In genomic region chr1:154403300-154403943, GRCh38 we compare ENCODE assay signal across 11 cellular contexts. TPM values are rescaled to one million over a fixed set of nuclear protein-coding genes. Genes with fewer than 3 reads are reported as not detected.
DNase-seq lines count a peak whose midpoint lies in the region; ATAC-seq lines count a peak whose summit lies in the region.
"Had no signal": no experiment of that assay in that cellular context is flagged by ENCODE, and none has a peak within 500 bp of the region (broad histone marks: within the 10 kb centered on the region; RNA-seq: fewer than 3 reads in every experiment).

No MANE protein-coding gene starts in this region.

- DNase-seq in GF-D8 (lab: John Stamatoyannopoulos, UW) (peak; percentile 99), NOMO-1 (lab: John Stamatoyannopoulos, UW; ENCODE audit: unreplicated experiment in 2 of 2) (peak; percentile 64 to 74), sciatic nerve (ENCODE audit: low spot score) (peak; percentile 56), NCI-H2227 treated with DMSO at 0.1 percent for 48 hours (lab: John Stamatoyannopoulos, UW) (no peak), NCI-H345 treated with DMSO at 0.1 percent for 48 hours (lab: John Stamatoyannopoulos, UW; ENCODE audit: unreplicated experiment) (no peak)
- peak in 1 of 2 donors; percentile 27 for DNase-seq in activated T-cell treated with anti-CD3 and anti-CD28 coated beads, Interleukin-2, amount 50 U/mL, for 72 hours
- no peak for DNase-seq in activated T-helper 2 cell treated with anti-CD3 and anti-CD28 coated beads, Interferon-gamma antibody, Interleukin-2, Interleukin-4, amounts not matched to agents 10 μg/mL and 5 μg/mL and 100 μg/mL, durations not matched to agents 14 hours and 24 hours and 36 hours (ENCODE audit: low spot score)
- DNase-seq: DMS79 treated with DMSO at 0.1 percent for 48 hours, mesenchymal stem cell, NCI-H748 treated with DMSO at 0.1 percent for 48 hours, retina had no signal

- peak overlapping the region; percentile 27 to 54 for H3K4me3 Mint-ChIP-seq in activated T-cell treated with anti-CD3 and anti-CD28 coated beads, Interleukin-2, amount 50 U/mL, for 72 hours
- no peak overlapping the region for H3K4me3 Mint-ChIP-seq in activated T-helper 2 cell treated with anti-CD3 and anti-CD28 coated beads, Interferon-gamma antibody, Interleukin-2, Interleukin-4, amounts not matched to agents 10 μg/mL and 5 μg/mL and 100 μg/mL, durations not matched to agents 14 hours and 24 hours and 36 hours (ENCODE audit: low read depth)

- intact Hi-C loops in sciatic nerve (cut with DNase I): no loop called here
- intact Hi-C loops in activated T-helper 2 cell treated with anti-CD3 and anti-CD28 coated beads, Interferon-gamma antibody, Interleukin-2, Interleukin-4, amounts not matched to agents 10 μg/mL and 5 μg/mL and 100 μg/mL, durations not matched to agents 14 hours and 24 hours and 36 hours (cut with micrococcal nuclease): loop anchor here (5.0 kb wide), 1 partner anchor 51 kb away; no protein-coding TSS in a partner anchor

- no peak for ATAC-seq in activated T-cell treated with anti-CD3 and anti-CD28 coated beads, Interleukin-2, amount 50 U/mL, for 72 hours (replicated peaks in 1 of 2)
- no peak for ATAC-seq in sciatic nerve

- no peaks in the 10 kb centered on the region for H3K9me3 Mint-ChIP-seq in activated T-cell treated with anti-CD3 and anti-CD28 coated beads, Interleukin-2, amount 50 U/mL, for 72 hours
- no peaks in the 10 kb centered on the region for H3K9me3 Mint-ChIP-seq in activated T-helper 2 cell treated with anti-CD3 and anti-CD28 coated beads, Interferon-gamma antibody, Interleukin-2, Interleukin-4, amounts not matched to agents 10 μg/mL and 5 μg/mL and 100 μg/mL, durations not matched to agents 14 hours and 24 hours and 36 hours

- H3K27me3 Mint-ChIP-seq in activated T-cell treated with anti-CD3 and anti-CD28 coated beads, Interleukin-2, amount 50 U/mL, for 72 hours (ENCODE audit: low read depth): no peaks in the 10 kb centered on the region
- H3K27me3 Mint-ChIP-seq in activated T-helper 2 cell treated with anti-CD3 and anti-CD28 coated beads, Interferon-gamma antibody, Interleukin-2, Interleukin-4, amounts not matched to agents 10 μg/mL and 5 μg/mL and 100 μg/mL, durations not matched to agents 14 hours and 24 hours and 36 hours (ENCODE audit: low read depth): peaks cover 6% of the 10 kb centered on the region

- no peaks in the 10 kb centered on the region for H3K36me3 Mint-ChIP-seq in activated T-cell treated with anti-CD3 and anti-CD28 coated beads, Interleukin-2, amount 50 U/mL, for 72 hours (ENCODE audit: insufficient read depth in 2 of 2)
- no peaks in the 10 kb centered on the region for H3K36me3 Mint-ChIP-seq in activated T-helper 2 cell treated with anti-CD3 and anti-CD28 coated beads, Interferon-gamma antibody, Interleukin-2, Interleukin-4, amounts not matched to agents 10 μg/mL and 5 μg/mL and 100 μg/mL, durations not matched to agents 14 hours and 24 hours and 36 hours (ENCODE audit: low read depth)

- peaks cover 67% of the 10 kb centered on the region for H3K4me1 Mint-ChIP-seq in activated T-cell treated with anti-CD3 and anti-CD28 coated beads, Interleukin-2, amount 50 U/mL, for 72 hours (ENCODE audit: low read depth)
- peaks cover 52% of the 10 kb centered on the region for H3K4me1 Mint-ChIP-seq in activated T-helper 2 cell treated with anti-CD3 and anti-CD28 coated beads, Interferon-gamma antibody, Interleukin-2, Interleukin-4, amounts not matched to agents 10 μg/mL and 5 μg/mL and 100 μg/mL, durations not matched to agents 14 hours and 24 hours and 36 hours (ENCODE audit: low read depth)

- peak overlapping the region; percentile 87 for H3K27ac Mint-ChIP-seq in activated T-cell treated with anti-CD3 and anti-CD28 coated beads, Interleukin-2, amount 50 U/mL, for 72 hours
- H3K27ac Mint-ChIP-seq in activated T-helper 2 cell treated with anti-CD3 and anti-CD28 coated beads, Interferon-gamma antibody, Interleukin-2, Interleukin-4, amounts not matched to agents 10 μg/mL and 5 μg/mL and 100 μg/mL, durations not matched to agents 14 hours and 24 hours and 36 hours: no peak overlapping the region

RNA-seq across cellular contexts. Expression of gene IL6R, which starts 1.7 kb away (rescaled TPM):
- total RNA-seq in activated T-cell treated with anti-CD3 and anti-CD28 coated beads, Interleukin-2, amount 50 U/mL, for 72 hours: 10 to 100 TPM in 1 of 2 donors, 1 to 10 TPM in 1; 5.7 to 12.6 TPM
- 26.6 TPM for total RNA-seq in sciatic nerve
- total RNA-seq in activated T-helper 2 cell treated with anti-CD3 and anti-CD28 coated beads, Interferon-gamma antibody, Interleukin-2, Interleukin-4, amounts not matched to agents 10 μg/mL and 5 μg/mL and 100 μg/mL, durations not matched to agents 14 hours and 24 hours and 36 hours: 1.6 and 2.2 TPM in 2 replicates

Comparison
In these comparisons a context has a peak if more than half of its experiments do, and no peak if none do; other contexts are left out.
1. DNase-seq: peak in GF-D8 (single experiment), NOMO-1 (2 of 2) and sciatic nerve (single experiment); none in NCI-H2227 treated with DMSO at 0.1 percent for 48 hours (single experiment), activated T-helper 2 cell treated with anti-CD3 and anti-CD28 coated beads, Interferon-gamma antibody, Interleukin-2, Interleukin-4, amounts not matched to agents 10 μg/mL and 5 μg/mL and 100 μg/mL, durations not matched to agents 14 hours and 24 hours and 36 hours (single experiment) and NCI-H345 treated with DMSO at 0.1 percent for 48 hours (single experiment).